21 cellular contexts compared by ENCODE assay signal in the genomic region with DNA sequence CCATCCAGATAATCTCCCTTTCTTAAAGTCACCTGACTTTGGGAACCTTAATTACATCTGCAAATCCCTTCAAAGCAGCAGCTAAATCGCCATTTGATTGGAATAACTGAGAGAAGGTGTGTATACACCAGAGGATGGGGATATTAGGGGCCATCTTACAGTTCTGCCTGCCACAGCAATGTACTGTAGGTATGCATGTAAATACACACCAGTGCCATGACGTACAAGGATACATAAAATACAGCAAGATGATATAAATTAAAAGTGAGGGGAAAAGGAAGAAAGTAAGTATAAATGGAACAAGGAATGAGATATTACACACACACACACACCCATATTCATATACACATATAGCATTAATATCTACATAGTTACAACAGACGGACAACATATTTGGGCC.
A peak's percentile ranks its signal among the peaks of the same experiment; 100 is the strongest.
DNase-seq lines count a peak whose midpoint lies in the region; ATAC-seq, FAIRE-seq and TF ChIP-seq lines count a peak whose summit lies in the region.
"Had no signal": no experiment of that assay in that cellular context is flagged by ENCODE, and none has a peak within 500 bp of the region (broad histone marks: within the 10 kb centered on the region; RNA-seq: fewer than 3 reads in every experiment).

No MANE protein-coding gene starts in this region.

- no peak overlapping the region for H2BK12ac ChIP-seq in H9 (ENCODE audit: insufficient read length, low read depth, low read length)

- peaks cover 48% of the 10 kb centered on the region for H3F3A ChIP-seq in neural progenitor cell (ENCODE audit: low read depth)

- no peak overlapping the region for H3K56ac ChIP-seq in H9 (ENCODE audit: insufficient read length, low read depth, low read length)

- H2BK15ac ChIP-seq in H9 (ENCODE audit: low read depth, low read length), result no peak overlapping the region

- no peaks in the 10 kb centered on the region for H3K79me1 ChIP-seq in H9 (ENCODE audit: insufficient read depth, low read depth, low read length, poor library complexity, severe bottlenecking)

- H3K27me3 ChIP-seq in H9 (ENCODE audit: insufficient read depth, low read length) (no peaks in the 10 kb centered on the region), neural progenitor cell (no peaks in the 10 kb centered on the region)

- H2BK5ac ChIP-seq in H9 (ENCODE audit: insufficient read length, low read length), result no peak overlapping the region

- no peak overlapping the region for H3K18ac ChIP-seq in H9 (ENCODE audit: insufficient read length, low read depth, low read length)

- H3K4me2 ChIP-seq in H9 (ENCODE audit: insufficient read depth, insufficient read length, low read length) (no peak overlapping the region), neural progenitor cell (no peak overlapping the region)
- H3K4me2 ChIP-seq: A549 had no signal

- peaks cover 9 to 13% of the 10 kb centered on the region in 2 experiments; a peak in 4 of 5 replicates for H3K9me3 Mint-ChIP-seq in H9
- H3K9me3 Mint-ChIP-seq in chondrocyte (ENCODE audit: low read depth), result peaks cover 31% of the 10 kb centered on the region
- H3K9me3 Mint-ChIP-seq in neural progenitor cell, result peaks cover 34% of the 10 kb centered on the region

- no peak overlapping the region for H2AK5ac ChIP-seq in H9 (ENCODE audit: insufficient read length, low read length)

- peaks cover 8 to 37% (median 15%) of the 10 kb centered on the region in 3 experiments for H3K36me3 Mint-ChIP-seq in H9 (ENCODE audit: insufficient read depth in 1 of 3, low read depth in 3 of 3)
- H3K36me3 Mint-ChIP-seq in chondrocyte (ENCODE audit: low read depth), result peaks cover 60% of the 10 kb centered on the region
- H3K36me3 Mint-ChIP-seq in neural progenitor cell, result peaks cover 65% of the 10 kb centered on the region

- DNase-seq in NCI-H82 (lab: John Stamatoyannopoulos, UW) (peak; percentile 93), NCI-H82 treated with DMSO at 0.1 percent for 48 hours (lab: John Stamatoyannopoulos, UW; ENCODE audit: unreplicated experiment) (no peak), H9 (no peak), chondrocyte (ENCODE audit: low spot score) (no peak), neural progenitor cell (ENCODE audit: low spot score) (no peak), kidney (no peak)
- no peak for DNase-seq in activated effector memory CD4-positive, alpha-beta T cell treated with Interleukin-2 at 50 U/mL for 16 hours
- DNase-seq: AML-193; Caco-2; CD4-positive, alpha-beta T cell; DMS153; DMS79; GDM1; GOT3; H7 had no signal

- no CpG with 5 or more reads among the region's 3 CpGs for WGBS in H9 (ENCODE audit: extremely low coverage, insufficient read length, low lambda C conversion rate)

- no peak overlapping the region for H3K4ac ChIP-seq in H9 (ENCODE audit: low read depth, low read length)

- H3K79me2 ChIP-seq in H9 (ENCODE audit: insufficient read depth, low read length), result no peaks in the 10 kb centered on the region
- no peaks in the 10 kb centered on the region for H3K79me2 ChIP-seq in neural progenitor cell (ENCODE audit: low read depth)

- H3K4me3 ChIP-seq in neural progenitor cell (no peak overlapping the region), kidney (ENCODE audit: low read length in 2 of 2) (no peak overlapping the region)
- H3K4me3 ChIP-seq: A549 had no signal

- no peak overlapping the region for H4K91ac ChIP-seq in H9 (ENCODE audit: insufficient read length, low read depth, low read length)

- H3K27me3 Mint-ChIP-seq in H9 (ENCODE audit: low read depth) (no peaks in the 10 kb centered on the region), chondrocyte (ENCODE audit: low read depth) (no peaks in the 10 kb centered on the region), neural progenitor cell (ENCODE audit: insufficient read depth, low read depth) (no peaks in the 10 kb centered on the region)
- H3K27me3 Mint-ChIP-seq: CD4-positive, alpha-beta T cell had no signal

- H3K27ac ChIP-seq in H9 (ENCODE audit: insufficient read length, low read depth, low read length), result no peak overlapping the region
- peak overlapping the region; percentile 69 for H3K27ac ChIP-seq in neural progenitor cell
- H3K27ac ChIP-seq in kidney (ENCODE audit: low read depth in 2 of 2, low read length in 2 of 2), result no peak overlapping the region
- H3K27ac ChIP-seq: 22Rv1, A549, C4-2B had no signal

- no peak overlapping the region for H4K5ac ChIP-seq in H9 (ENCODE audit: insufficient read length, low read depth, low read length)

- H3K9me3 ChIP-seq in H9 (ENCODE audit: control insufficient read depth, low read depth, low read length), result no peaks in the 10 kb centered on the region
- peaks cover 16% of the 10 kb centered on the region for H3K9me3 ChIP-seq in neural progenitor cell (ENCODE audit: low read depth)
- no peaks in the 10 kb centered on the region for H3K9me3 ChIP-seq in kidney (ENCODE audit: control insufficient read depth in 1 of 2, low read length in 2 of 2)

- intact Hi-C loops in kidney (cut with DNase I), result loop anchor here (10.0 kb wide), 1 partner anchor 556 kb away; no protein-coding TSS in a partner anchor

- no peaks in the 10 kb centered on the region for H3K23me2 ChIP-seq in H9 (ENCODE audit: insufficient read length, low read depth, low read length, poor library complexity, severe bottlenecking)

- H3K36me3 ChIP-seq in neural progenitor cell (peaks cover 42% of the 10 kb centered on the region), kidney (ENCODE audit: control insufficient read depth in 1 of 2, insufficient read depth in 2 of 2, low read length in 2 of 2) (peaks cover 14 to 17% of the 10 kb centered on the region in 2 donors)

- FAIRE-seq in kidney (lab: Jason Lieb, UNC), result no peak
- FAIRE-seq: A549, GM12892, HepG2 had no signal

- peak overlapping the region in 2 of 3 experiments; percentile 62 to 89; a peak in 3 of 7 replicates for H3K27ac Mint-ChIP-seq in H9
- H3K27ac Mint-ChIP-seq in chondrocyte (ENCODE audit: unreplicated experiment), result peak overlapping the region; percentile 75
- no peak overlapping the region for H3K27ac Mint-ChIP-seq in neural progenitor cell
- H3K27ac Mint-ChIP-seq: CD4-positive, alpha-beta T cell had no signal

- no peak overlapping the region for H2BK20ac ChIP-seq in H9 (ENCODE audit: low read depth, low read length, poor library complexity, severe bottlenecking)

- H3K23ac ChIP-seq in H9 (ENCODE audit: insufficient read length, low read depth, low read length), result no peak overlapping the region

- H3K4me1 ChIP-seq in H9 (ENCODE audit: insufficient read depth, low read length), result no peaks in the 10 kb centered on the region
- peaks cover 7% of the 10 kb centered on the region for H3K4me1 ChIP-seq in neural progenitor cell
- H3K4me1 ChIP-seq in kidney (ENCODE audit: control insufficient read depth in 1 of 2, insufficient read depth in 1 of 2, low read depth in 1 of 2, low read length in 2 of 2), result no peaks in the 10 kb centered on the region
- H3K4me1 ChIP-seq: A549, Caco-2 had no signal

- H2AFZ ChIP-seq in H9 (ENCODE audit: low read length) (no peak overlapping the region), neural progenitor cell (replicated peaks) (no peak overlapping the region)

- H3K14ac ChIP-seq in H9 (ENCODE audit: insufficient read depth, low read length), result no peak overlapping the region

- H3K4me3 Mint-ChIP-seq in H9 (no peak overlapping the region), chondrocyte (ENCODE audit: unreplicated experiment) (no peak overlapping the region), neural progenitor cell (no peak overlapping the region)
- H3K4me3 Mint-ChIP-seq: CD4-positive, alpha-beta T cell had no signal

- no peak overlapping the region for H2BK120ac ChIP-seq in H9 (ENCODE audit: low read depth, low read length, poor library complexity, severe bottlenecking)

- H3K9ac ChIP-seq in H9 (ENCODE audit: extremely low read depth, insufficient read length, low read length) (no peak overlapping the region), neural progenitor cell (no peak overlapping the region), kidney (ENCODE audit: low read length in 2 of 2) (no peak overlapping the region)

- H3T11ph ChIP-seq in H9 (ENCODE audit: low read length), result no peak overlapping the region

- TF ChIP-seq CTCF in H9 (conservative IDR thresholded peaks at IDR 0.05), result no peak
- TF ChIP-seq CTCF in chondrocyte (IDR thresholded peaks at IDR 0.05), result no peak
- TF ChIP-seq CTCF in neural progenitor cell (IDR thresholded peaks at IDR 0.05), result no peak
- TF ChIP-seq CTCF in kidney (IDR thresholded peaks at IDR 0.05; ENCODE audit: borderline replicate concordance, extremely low read depth, insufficient read depth), result no peak

- no peaks in the 10 kb centered on the region for H4K20me1 ChIP-seq in H9 (ENCODE audit: control insufficient read depth, insufficient read depth, insufficient read length)
- H4K20me1 ChIP-seq in neural progenitor cell (ENCODE audit: low read depth), result no peaks in the 10 kb centered on the region

- peaks cover 7 to 10% of the 10 kb centered on the region in 2 experiments for H3K4me1 Mint-ChIP-seq in H9
- peaks cover 5% of the 10 kb centered on the region for H3K4me1 Mint-ChIP-seq in chondrocyte (ENCODE audit: low read depth)
- peaks cover under 1% of the 10 kb centered on the region for H3K4me1 Mint-ChIP-seq in neural progenitor cell

- no peak for ATAC-seq in GM21619 (IDR thresholded peaks at IDR 0.05; ENCODE audit: unreplicated experiment)
- ATAC-seq: A549, HepG2 had no signal

- H4K8ac ChIP-seq in H9 (replicated peaks; ENCODE audit: insufficient read length, low read depth, low read length), result no peak overlapping the region
